ENCODE assay signal across 8 cellular contexts in genomic region chr7:107463139-107464078, GRCh38. TPM values are rescaled to one million over a fixed set of nuclear protein-coding genes. Genes with fewer than 3 reads are reported as not detected.
DNase-seq lines count a peak whose midpoint lies in the region; ATAC-seq and TF ChIP-seq lines count a peak whose summit lies in the region.

No MANE protein-coding gene starts in this region.

- POLR2A ChIA-PET in HEK293T (lab: Yijun Ruan, JAX), result interaction anchor here (1.0 kb wide), 1 partner anchor 280 kb away, joined by 3 read pairs; no protein-coding TSS in a partner anchor

- no peaks in the 10 kb centered on the region for H3K27me3 Mint-ChIP-seq in stimulated activated naive CD8-positive, alpha-beta T cell treated with anti-CD3 and anti-CD28 coated beads, Interleukin-15, amount 100 ng/mL, for 72 hours

- no peaks in the 10 kb centered on the region for H3K36me3 ChIP-seq in mucosa of descending colon (ENCODE audit: low read depth)

- H3K4me3 ChIP-seq in epithelial cell of proximal tubule (ENCODE audit: low read depth, low read length), result no peak overlapping the region
- H3K4me3 ChIP-seq in mucosa of descending colon, result no peak overlapping the region

- no peaks in the 10 kb centered on the region for H3K9me3 Mint-ChIP-seq in stimulated activated naive CD8-positive, alpha-beta T cell treated with anti-CD3 and anti-CD28 coated beads, Interleukin-15, amount 100 ng/mL, for 72 hours

- H3K4me3 Mint-ChIP-seq in stimulated activated naive CD8-positive, alpha-beta T cell treated with anti-CD3 and anti-CD28 coated beads, Interleukin-15, amount 100 ng/mL, for 72 hours, result no peak overlapping the region

- ATAC-seq in mucosa of descending colon, result peak; percentile 88
- ATAC-seq in stimulated activated naive CD8-positive, alpha-beta T cell treated with anti-CD3 and anti-CD28 coated beads, Interleukin-15, amount 100 ng/mL, for 72 hours, result peak; percentile 80

- DNase-seq in DMS114 treated with DMSO at 0.1 percent for 48 hours (lab: John Stamatoyannopoulos, UW; ENCODE audit: unreplicated experiment), result peak; percentile 47
- DNase-seq in HEK293T (ENCODE audit: extremely low spot score), result peak; percentile 54
- DNase-seq in NCI-H526 treated with DMSO at 0.1 percent for 48 hours (lab: John Stamatoyannopoulos, UW), result peak; percentile 47
- DNase-seq in activated CD8-positive, alpha-beta memory T cell treated with anti-CD3 and anti-CD28 coated beads for 24 hours, result peak; percentile 58
- DNase-seq in epithelial cell of proximal tubule (ENCODE audit: low read depth), result peak; percentile 9
- peak in 2 of 3 donors; percentile 52 to 53 for DNase-seq in mucosa of descending colon
- DNase-seq in stimulated activated naive CD8-positive, alpha-beta T cell treated with anti-CD3 and anti-CD28 coated beads, Interleukin-15, amount 100 ng/mL, for 72 hours, result peak; percentile 34
- no peak for DNase-seq in KG1 (lab: John Stamatoyannopoulos, UW)

- H3K27ac Mint-ChIP-seq in stimulated activated naive CD8-positive, alpha-beta T cell treated with anti-CD3 and anti-CD28 coated beads, Interleukin-15, amount 100 ng/mL, for 72 hours, result no peak overlapping the region

- intact Hi-C loops in mucosa of descending colon (cut with DNase I, micrococcal nuclease), result loop anchor here (2.0 to 10.0 kb wide), 2 partner anchors 261 to 411 kb away; no protein-coding TSS in a partner anchor

- TF ChIP-seq CTCF in epithelial cell of proximal tubule (conservative IDR thresholded peaks at IDR 0.05; ENCODE audit: low read depth, low read length) (peak; percentile 96), mucosa of descending colon (IDR thresholded peaks at IDR 0.05) (peak; percentile 41)

- H3K4me1 ChIP-seq in mucosa of descending colon (ENCODE audit: low read depth), result no peaks in the 10 kb centered on the region

- CTCF ChIA-PET in HEK293T (lab: Yijun Ruan, JAX), result interaction anchor here (0.6 to 1.3 kb wide), 7 partner anchors 16 to 411 kb away, joined by 3 to 6 read pairs (median 3); no protein-coding TSS in a partner anchor

- H3K4me1 Mint-ChIP-seq in stimulated activated naive CD8-positive, alpha-beta T cell treated with anti-CD3 and anti-CD28 coated beads, Interleukin-15, amount 100 ng/mL, for 72 hours, result no peaks in the 10 kb centered on the region

- no peaks in the 10 kb centered on the region for H3K9me3 ChIP-seq in mucosa of descending colon

TF ChIP-seq in HEK293T, 16 proteins besides CTCF, POLR2A, EP300 and RAD21:
- TF ChIP-seq FOXK2 (IDR thresholded peaks at IDR 0.05) (no peak), TARDBP (IDR thresholded peaks at IDR 0.05) (no peak), PKNOX1 (IDR thresholded peaks at IDR 0.05) (no peak), CTBP1 (IDR thresholded peaks at IDR 0.05; ENCODE audit: borderline replicate concordance) (no peak), L3MBTL2 (conservative IDR thresholded peaks at IDR 0.05) (no peak), FOXA1 (IDR thresholded peaks at IDR 0.05) (no peak), ARNT (IDR thresholded peaks at IDR 0.05) (no peak), FOXM1 (IDR thresholded peaks at IDR 0.05; ENCODE audit: borderline replicate concordance) (no peak), BHLHE40 (IDR thresholded peaks at IDR 0.05; ENCODE audit: borderline replicate concordance) (no peak), SP1 (IDR thresholded peaks at IDR 0.05) (no peak), SUZ12 (IDR thresholded peaks at IDR 0.05) (no peak), ZNF384 (IDR thresholded peaks at IDR 0.05) (no peak), NFRKB (IDR thresholded peaks at IDR 0.05) (no peak), ELF4 (IDR thresholded peaks at IDR 0.05) (no peak), LEF1 (IDR thresholded peaks at IDR 0.05; ENCODE audit: borderline replicate concordance) (no peak), HDGF (IDR thresholded peaks at IDR 0.05; ENCODE audit: borderline replicate concordance) (no peak)

RNA-seq across cellular contexts. Expression of gene GPR22, which starts 6.4 kb away (rescaled TPM):
- total RNA-seq in epithelial cell of proximal tubule, result not detected in 2 replicates
- total RNA-seq in mucosa of descending colon, result under 1 TPM in 1 of 3 donors, not detected in 2; 0.44 TPM
